ENCODE assay signal across 16 cellular contexts in genomic region chr11:10909141-10909883, GRCh38. TPM values are rescaled to one million over a fixed set of nuclear protein-coding genes. Genes with fewer than 3 reads are reported as not detected.
A peak's percentile ranks its signal among the peaks of the same experiment; 100 is the strongest.
DNase-seq lines count a peak whose midpoint lies in the region; ATAC-seq and TF ChIP-seq lines count a peak whose summit lies in the region.
"Had no signal": no experiment of that assay in that cellular context is flagged by ENCODE, and none has a peak within 500 bp of the region (broad histone marks: within the 10 kb centered on the region; RNA-seq: fewer than 3 reads in every experiment).

No MANE protein-coding gene starts in this region.

- ATAC-seq in mucosa of descending colon (peak; percentile 78), GM21619 (IDR thresholded peaks at IDR 0.05; ENCODE audit: unreplicated experiment) (no peak)

- H3K9me3 ChIP-seq in Loucy (ENCODE audit: insufficient read depth, low read depth, low read length) (no peaks in the 10 kb centered on the region), mucosa of descending colon (no peaks in the 10 kb centered on the region)

- intact Hi-C loops in CD14-positive monocyte (cut with micrococcal nuclease) (no loop called here), mucosa of descending colon (cut with DNase I, micrococcal nuclease) (no loop called here)

- peaks cover 0 to 1% (median 1%) of the 10 kb centered on the region in 3 donors for H3K27me3 Mint-ChIP-seq in CD14-positive monocyte (ENCODE audit: low read depth in 3 of 3)

- no peaks in the 10 kb centered on the region for H4K20me1 ChIP-seq in Loucy (ENCODE audit: insufficient read depth, low read length, poor library complexity, severe bottlenecking)

- H3K4me3 Mint-ChIP-seq in CD14-positive monocyte = no peak overlapping the region
- H3K4me3 Mint-ChIP-seq: B cell; T-helper 1 cell treated with Interleukin-12 subunit alpha and Interleukin-12 subunit beta and Interleukin-4 antibody, amounts not matched to agents 30 μg/mL and 1 μg/mL, for 36 hours had no signal

- H3K9me2 ChIP-seq in Loucy (replicated peaks; ENCODE audit: low read depth, low read length) = no peaks in the 10 kb centered on the region

- peak overlapping the region in 1 of 7 donors; percentile 26 for H3K27ac Mint-ChIP-seq in CD14-positive monocyte
- H3K27ac Mint-ChIP-seq: B cell; T-helper 1 cell treated with Interleukin-12 subunit alpha and Interleukin-12 subunit beta and Interleukin-4 antibody, amounts not matched to agents 30 μg/mL and 1 μg/mL, for 36 hours had no signal

- H3F3A ChIP-seq in Loucy (ENCODE audit: low read depth) = no peaks in the 10 kb centered on the region

- no peak overlapping the region for H3K4me2 ChIP-seq in Loucy (ENCODE audit: low read depth, low read length, poor library complexity, severe bottlenecking)

- H3K79me2 ChIP-seq in Loucy (ENCODE audit: insufficient read depth, low read length) = no peaks in the 10 kb centered on the region

- peak; percentile 59 for DNase-seq in CD14-positive monocyte (ENCODE audit: low spot score)
- DNase-seq in astrocyte of the hippocampus (ENCODE audit: low read depth, low spot score) = peak; percentile 31
- no peak for DNase-seq in mucosa of descending colon
- no peak for DNase-seq in NCI-H1092 treated with DMSO at 0.1 percent for 48 hours (lab: John Stamatoyannopoulos, UW)
- DNase-seq in inferior parietal cortex (ENCODE audit: extremely low spot score) = no peak
- no peak for DNase-seq in stimulated activated naive CD4-positive, alpha-beta T cell (lab: John Stamatoyannopoulos, UW)
- DNase-seq: activated CD4-positive, alpha-beta T cell treated with anti-CD3 and anti-CD28 coated beads, Interleukin-2, amount 50 U/mL, for 4 hours; activated effector memory CD4-positive, alpha-beta T cell treated with Interleukin-2 at 50 U/mL for 16 hours; DMS79 treated with DMSO at 0.1 percent for 48 hours; hippocampal formation; NCI-H187 treated with DMSO at 0.1 percent for 48 hours; stimulated activated CD4-positive, alpha-beta T cell treated with anti-CD3 and anti-CD28 coated beads, Interleukin-2, amount 100 ng/mL, for 24 hours had no signal

- no peak overlapping the region for H3K9ac ChIP-seq in Loucy (ENCODE audit: low read depth, low read length, poor library complexity, severe bottlenecking)

- TF ChIP-seq CTCF in CD14-positive monocyte (IDR thresholded peaks at IDR 0.05) = no peak
- no peak for TF ChIP-seq CTCF in Loucy (conservative IDR thresholded peaks at IDR 0.05; ENCODE audit: low read length)
- no peak for TF ChIP-seq CTCF in mucosa of descending colon (IDR thresholded peaks at IDR 0.05)

- peak overlapping the region; percentile 14; the same call in 1 of the 2 replicates for H2AFZ ChIP-seq in Loucy (ENCODE audit: low read length)

- H3K36me3 ChIP-seq in Loucy (ENCODE audit: insufficient read depth, low read length) (no peaks in the 10 kb centered on the region), mucosa of descending colon (ENCODE audit: low read depth) (no peaks in the 10 kb centered on the region)

- H3K4me3 ChIP-seq in Loucy (ENCODE audit: low read length, poor library complexity, severe bottlenecking) = no peak overlapping the region
- no peak overlapping the region for H3K4me3 ChIP-seq in mucosa of descending colon

- H3K9me3 Mint-ChIP-seq in CD14-positive monocyte = no peaks in the 10 kb centered on the region
- H3K9me3 Mint-ChIP-seq: T-helper 1 cell treated with Interleukin-12 subunit alpha and Interleukin-12 subunit beta and Interleukin-4 antibody, amounts not matched to agents 30 μg/mL and 1 μg/mL, for 36 hours had no signal

- no peaks in the 10 kb centered on the region for H3K36me3 Mint-ChIP-seq in CD14-positive monocyte

- H3K4me1 ChIP-seq in Loucy (ENCODE audit: insufficient read depth, low read length, poor library complexity, severe bottlenecking) = no peaks in the 10 kb centered on the region
- no peaks in the 10 kb centered on the region for H3K4me1 ChIP-seq in mucosa of descending colon (ENCODE audit: low read depth)

- peaks cover 15% of the 10 kb centered on the region for H3K4me1 Mint-ChIP-seq in CD14-positive monocyte

- no peaks in the 10 kb centered on the region for H3K27me3 ChIP-seq in Loucy (ENCODE audit: insufficient read depth, low read length, poor library complexity, severe bottlenecking)

RNA-seq across cellular contexts. Expression of gene ZBED5, which starts 51.5 kb away (rescaled TPM):
- polyA plus RNA-seq in CD14-positive monocyte = 10 to 100 TPM in 1 of 2 donors, 1 to 10 TPM in 1; 8.1 to 10.3 TPM
- total RNA-seq in mucosa of descending colon = 10 to 100 TPM; 39.5 to 54.2 (median 42.6) TPM

Comparison
In these comparisons a context has a peak if more than half of its experiments do, and no peak if none do; other contexts are left out.
1. DNase-seq: peak in CD14-positive monocyte (single experiment) and astrocyte of the hippocampus (single experiment); none in mucosa of descending colon (0 of 3), NCI-H1092 treated with DMSO at 0.1 percent for 48 hours (single experiment), inferior parietal cortex (single experiment) and stimulated activated naive CD4-positive, alpha-beta T cell (0 of 6).